Comparison of ENCODE assay signal across 8 cellular contexts in genomic region chr15:36866896-36867295, GRCh38.
"Had no signal": no experiment of that assay in that cellular context is flagged by ENCODE, and none has a peak within 500 bp of the region (broad histone marks: within the 10 kb centered on the region; RNA-seq: fewer than 3 reads in every experiment).

No MANE protein-coding gene starts in this region.

- FAIRE-seq: G401.6, GM12878, GM12891, GM12892, GM18507, GM19239 had no signal

- H3K4me3 ChIP-seq: GM12878 had no signal

- ATAC-seq: GM12878 had no signal

- DNase-seq: GDM1, GF-D8 had no signal
